Comparison of ENCODE assay signal across 30 cellular contexts in genomic region chr1:3824650-3825049, GRCh38. TPM values are rescaled to one million over a fixed set of nuclear protein-coding genes. Genes with fewer than 3 reads are reported as not detected.
"Had no signal": no experiment of that assay in that cellular context is flagged by ENCODE, and none has a peak within 500 bp of the region (broad histone marks: within the 10 kb centered on the region; RNA-seq: fewer than 3 reads in every experiment).

No MANE protein-coding gene starts in this region.

- H3K27ac ChIP-seq: ascending aorta, breast epithelium, cardiac muscle cell, colonic mucosa, esophagus muscularis mucosa, foreskin keratinocyte, gastrocnemius medialis, WERI-Rb-1 had no signal

- H3K9me3 Mint-ChIP-seq: activated B cell treated with CpG ODN at 0.5 μM for 24 hours; activated CD8-positive, alpha-beta T cell treated with anti-CD3 and anti-CD28 coated beads for 36 hours; activated naive CD4-positive, alpha-beta T cell treated with anti-CD3 and anti-CD28 coated beads, Interleukin-2, amount 50 U/mL, for 72 hours; activated naive CD8-positive, alpha-beta T cell treated with anti-CD3 and anti-CD28 coated beads, Interleukin-2, amount 10 ng/mL, durations not matched to agents 7 days and 5 days; activated T-cell treated with anti-CD3 and anti-CD28 coated beads, Interleukin-2, amount 50 U/mL, for 4 hours; activated T-helper 17 cell treated with anti-CD3 and anti-CD28 coated beads, Interleukin-2, amount 50 U/mL, for 72 hours; brain; T-helper 2 cell treated with Interferon-gamma antibody and Interleukin-4, amounts not matched to agents 5 μg/mL and 100 μg/mL, for 36 hours had no signal

- H3K27me3 Mint-ChIP-seq: activated B cell treated with CpG ODN at 0.5 μM for 24 hours; activated CD8-positive, alpha-beta T cell treated with anti-CD3 and anti-CD28 coated beads for 36 hours; activated naive CD8-positive, alpha-beta T cell treated with anti-CD3 and anti-CD28 coated beads, Interleukin-2, amount 10 ng/mL, durations not matched to agents 7 days and 5 days; activated T-helper 17 cell treated with anti-CD3 and anti-CD28 coated beads, Interleukin-2, amount 50 U/mL, for 72 hours; brain; T-helper 17 cell had no signal

- ATAC-seq: activated CD4-positive, CD25-positive, alpha-beta regulatory T cell treated with anti-CD3 and anti-CD28 coated beads, Interleukin-2, amount 50 U/mL, for 24 hours; activated CD8-positive, alpha-beta T cell treated with anti-CD3 and anti-CD28 coated beads for 36 hours; activated naive CD4-positive, alpha-beta T cell treated with anti-CD3 and anti-CD28 coated beads, Interleukin-2, amount 50 U/mL, for 72 hours; activated T-cell treated with anti-CD3 and anti-CD28 coated beads, Interleukin-2, amount 50 U/mL, for 4 hours; activated T-helper 17 cell treated with anti-CD3 and anti-CD28 coated beads, Interleukin-2, amount 50 U/mL, for 72 hours; foreskin keratinocyte; gastrocnemius medialis; T-helper 17 cell had no signal

- H3K36me3 Mint-ChIP-seq: activated naive CD4-positive, alpha-beta T cell treated with anti-CD3 and anti-CD28 coated beads, Interleukin-2, amount 50 U/mL, for 72 hours had no signal

- H3K27me3 ChIP-seq: ascending aorta, breast epithelium, cardiac muscle cell, colonic mucosa, esophagus muscularis mucosa, foreskin keratinocyte, gastrocnemius medialis had no signal

- H3K4me3 Mint-ChIP-seq: activated B cell treated with CpG ODN at 0.5 μM for 24 hours; activated CD8-positive, alpha-beta T cell treated with anti-CD3 and anti-CD28 coated beads for 36 hours; activated naive CD8-positive, alpha-beta T cell treated with anti-CD3 and anti-CD28 coated beads, Interleukin-2, amount 10 ng/mL, durations not matched to agents 7 days and 5 days; activated T-cell treated with anti-CD3 and anti-CD28 coated beads, Interleukin-2, amount 50 U/mL, for 4 hours; activated T-helper 17 cell treated with anti-CD3 and anti-CD28 coated beads, Interleukin-2, amount 50 U/mL, for 72 hours; brain; T-helper 17 cell; T-helper 2 cell treated with Interferon-gamma antibody and Interleukin-4, amounts not matched to agents 5 μg/mL and 100 μg/mL, for 36 hours had no signal

- H3K4me1 ChIP-seq: ascending aorta, breast epithelium, colonic mucosa, esophagus muscularis mucosa, foreskin keratinocyte, gastrocnemius medialis had no signal

- H3K27ac Mint-ChIP-seq: activated B cell treated with CpG ODN at 0.5 μM for 24 hours; activated CD8-positive, alpha-beta T cell treated with anti-CD3 and anti-CD28 coated beads for 36 hours; activated naive CD8-positive, alpha-beta T cell treated with anti-CD3 and anti-CD28 coated beads, Interleukin-2, amount 10 ng/mL, durations not matched to agents 7 days and 5 days; T-helper 2 cell treated with Interferon-gamma antibody and Interleukin-4, amounts not matched to agents 5 μg/mL and 100 μg/mL, for 36 hours had no signal

- H3K36me3 ChIP-seq: colonic mucosa had no signal

- H3K4me3 ChIP-seq: ascending aorta, breast epithelium, cardiac muscle cell, colonic mucosa, esophagus muscularis mucosa, gastrocnemius medialis had no signal

- H3K9me3 ChIP-seq: ascending aorta, breast epithelium, colonic mucosa, esophagus muscularis mucosa, gastrocnemius medialis had no signal

- H3K4me1 Mint-ChIP-seq: activated B cell treated with CpG ODN at 0.5 μM for 24 hours; activated naive CD8-positive, alpha-beta T cell treated with anti-CD3 and anti-CD28 coated beads, Interleukin-2, amount 10 ng/mL, durations not matched to agents 7 days and 5 days; activated T-helper 17 cell treated with anti-CD3 and anti-CD28 coated beads, Interleukin-2, amount 50 U/mL, for 72 hours had no signal

- DNase-seq: activated B cell treated with CpG ODN at 0.5 μM for 24 hours; activated CD4-positive, alpha-beta T cell treated with anti-CD3 and anti-CD28 coated beads for 48 hours; activated CD4-positive, alpha-beta T cell treated with anti-CD3 and anti-CD28 coated beads, Interleukin-2, amount 50 U/mL, for 1 hour; activated CD4-positive, alpha-beta T cell treated with anti-CD3 and anti-CD28 coated beads, Interleukin-2, amount 50 U/mL, for 48 hours; activated CD8-positive, alpha-beta memory T cell treated with anti-CD3 and anti-CD28 coated beads for 24 hours; activated CD8-positive, alpha-beta T cell treated with anti-CD3 and anti-CD28 coated beads for 36 hours; activated effector memory CD4-positive, alpha-beta T cell treated with Interleukin-2 at 50 U/mL for 16 hours; activated gamma-delta T cell treated with Interleukin-2 at 50 U/mL for 16 hours; activated naive CD4-positive, alpha-beta T cell treated with Interleukin-2 at 50 U/mL for 16 hours; activated naive CD8-positive, alpha-beta T cell treated with anti-CD3 and anti-CD28 coated beads, Interleukin-2, amount 10 ng/mL, durations not matched to agents 7 days and 5 days; activated T-cell treated with anti-CD3 and anti-CD28 coated beads, Interleukin-2, amount 50 U/mL, for 4 hours; central memory CD4-positive, alpha-beta T cell; cerebellar nuclear complex; colonic mucosa; effector CD8-positive, alpha-beta T cell; foreskin keratinocyte; gastrocnemius medialis; T-helper 1 cell; T-helper 17 cell; T1000; WERI-Rb-1 had no signal

RNA-seq across cellular contexts. Expression of gene SMIM1, which starts 52.1 kb away (rescaled TPM):
- total RNA-seq: ascending aorta had no signal
